ENCODE assay signal across 8 cellular contexts in the genomic region with DNA sequence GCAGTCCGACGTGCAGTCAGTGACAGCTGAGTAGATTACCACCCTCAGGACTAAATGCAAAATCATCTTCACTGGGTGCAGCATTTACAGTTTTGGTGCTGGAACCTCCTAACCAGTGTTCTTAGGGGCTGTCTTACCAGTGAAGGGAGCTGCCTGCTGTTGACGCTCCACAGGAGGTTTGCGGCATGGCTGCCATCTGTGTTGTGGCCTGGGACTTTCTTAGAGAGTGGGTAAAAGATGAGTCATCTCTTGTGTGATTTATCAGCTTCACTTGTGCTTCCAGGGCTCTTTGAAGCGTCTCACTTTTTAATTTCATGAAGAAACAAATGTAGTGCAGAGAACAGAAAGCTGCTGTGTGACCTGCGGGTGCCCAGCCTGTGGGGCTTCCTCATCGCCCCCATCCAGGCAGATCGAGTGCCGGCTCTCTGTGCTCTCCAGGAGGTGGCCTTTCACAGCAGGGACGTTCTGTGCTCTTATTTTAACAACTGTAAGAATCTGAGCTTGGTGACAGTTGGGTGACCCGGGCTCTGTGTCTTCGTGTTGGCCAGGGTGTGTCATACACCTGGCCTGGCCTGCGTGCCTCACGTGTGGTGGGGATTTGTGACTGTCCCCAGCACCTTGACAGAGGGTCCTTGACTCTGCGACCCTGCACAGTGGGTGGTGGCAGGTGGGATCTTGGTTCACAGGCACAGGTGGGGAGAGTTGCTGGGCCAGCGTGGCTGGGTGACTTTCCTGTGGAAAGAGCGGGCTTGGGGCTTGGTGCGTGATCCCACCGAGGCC. TPM values are rescaled to one million over a fixed set of nuclear protein-coding genes. Genes with fewer than 3 reads are reported as not detected.
DNase-seq lines count a peak whose midpoint lies in the region; ATAC-seq lines count a peak whose summit lies in the region.
"Had no signal": no experiment of that assay in that cellular context is flagged by ENCODE, and none has a peak within 500 bp of the region (broad histone marks: within the 10 kb centered on the region; RNA-seq: fewer than 3 reads in every experiment).

No MANE protein-coding gene starts in this region.

- no peak overlapping the region for H3K4me3 ChIP-seq in HAP-1

- no peaks in the 10 kb centered on the region for H3K9me3 ChIP-seq in HAP-1

- no peaks in the 10 kb centered on the region for H3K27me3 ChIP-seq in HAP-1 (ENCODE audit: low read depth)

- peaks cover 31% of the 10 kb centered on the region for H3K36me3 ChIP-seq in HAP-1 (replicated peaks)

- H3K4me1 ChIP-seq in HAP-1, result no peaks in the 10 kb centered on the region; the same call in 1 of the 2 replicates

- ATAC-seq in GM18868 (IDR thresholded peaks at IDR 0.05; ENCODE audit: unreplicated experiment) (peak; percentile 69), HG02870 (IDR thresholded peaks at IDR 0.05; ENCODE audit: unreplicated experiment) (peak; percentile 79), esophagus mucosa (peak; percentile 30)

- in situ Hi-C loops in HAP-1 (cut with MboI; ENCODE audit: low sequenced_read_pairs), result no loop called here

- DNase-seq in NCI-H446 (lab: John Stamatoyannopoulos, UW) (peak; percentile 24 to 75), HAP-1 (ENCODE audit: low spot score in 2 of 2) (no peak)
- DNase-seq in activated CD8-positive, alpha-beta memory T cell treated with anti-CD3 and anti-CD28 coated beads, Interleukin-2, amount 50 U/mL, for 24 hours (ENCODE audit: extremely low read depth), result peak; percentile 73
- DNase-seq in stimulated activated CD4-positive, alpha-beta T cell treated with anti-CD3 and anti-CD28 coated beads, Interleukin-12 subunit alpha, Interleukin-12 subunit beta, amount 100 ng/mL, for 4 hours, result peak; percentile 69

RNA-seq across cellular contexts. Expression of gene ZNF750, which starts 24.3 kb away (rescaled TPM):
- 133 TPM for total RNA-seq in esophagus mucosa
- total RNA-seq: liver had no signal

Comparison
In these comparisons a context has a peak if more than half of its experiments do, and no peak if none do; other contexts are left out.
1. DNase-seq: peak in NCI-H446 (2 of 2), activated CD8-positive, alpha-beta memory T cell treated with anti-CD3 and anti-CD28 coated beads, Interleukin-2, amount 50 U/mL, for 24 hours (single experiment) and stimulated activated CD4-positive, alpha-beta T cell treated with anti-CD3 and anti-CD28 coated beads, Interleukin-12 subunit alpha, Interleukin-12 subunit beta, amount 100 ng/mL, for 4 hours (single experiment); none in HAP-1 (0 of 2).
2. Peak in every context shown above with its lines, with median percentiles within 50 percentile points of each other: ATAC-seq.